In the genomic region with DNA sequence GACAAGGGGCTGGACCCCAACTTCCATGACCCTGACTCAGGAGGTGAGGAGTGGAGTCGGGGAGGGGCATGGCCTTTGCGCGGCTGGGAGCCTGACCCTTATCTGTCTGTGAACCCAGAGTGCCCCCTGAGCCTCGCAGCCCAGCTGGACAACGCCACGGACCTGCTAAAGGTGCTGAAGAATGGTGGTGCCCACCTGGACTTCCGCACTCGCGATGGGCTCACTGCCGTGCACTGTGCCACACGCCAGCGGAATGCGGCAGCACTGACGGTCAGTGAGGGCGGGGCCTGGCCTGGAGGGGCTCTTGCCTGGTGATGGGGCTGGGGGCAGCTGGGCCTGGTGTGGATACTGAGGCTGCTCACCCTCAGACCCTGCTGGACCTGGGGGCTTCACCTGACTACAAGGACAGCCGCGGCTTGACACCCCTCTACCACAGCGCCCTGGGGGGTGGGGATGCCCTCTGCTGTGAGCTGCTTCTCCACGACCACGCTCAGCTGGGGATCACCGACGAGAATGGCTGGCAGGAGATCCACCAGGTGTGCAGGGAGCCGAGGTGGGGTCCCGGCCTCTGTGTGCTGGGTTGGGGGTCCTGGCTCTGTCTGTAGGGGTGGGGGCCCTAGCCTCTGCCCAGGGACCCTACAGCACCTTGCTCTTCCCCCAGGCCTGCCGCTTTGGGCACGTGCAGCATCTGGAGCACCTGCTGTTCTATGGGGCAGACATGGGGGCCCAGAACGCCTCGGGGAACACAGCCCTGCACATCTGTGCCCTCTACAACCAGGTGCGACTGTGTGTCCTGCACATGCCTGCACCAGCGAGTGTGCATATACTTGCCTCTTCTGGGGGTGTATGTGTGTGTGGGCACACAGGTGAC, we compare ENCODE assay signal across 1 cellular context.
TF ChIP-seq lines count a peak whose summit lies in the region.

No MANE protein-coding gene starts in this region.

TF ChIP-seq in HepG2, 621 proteins besides CTCF, POLR2A, EP300 and RAD21:
- TF ChIP-seq, protein P1, sequence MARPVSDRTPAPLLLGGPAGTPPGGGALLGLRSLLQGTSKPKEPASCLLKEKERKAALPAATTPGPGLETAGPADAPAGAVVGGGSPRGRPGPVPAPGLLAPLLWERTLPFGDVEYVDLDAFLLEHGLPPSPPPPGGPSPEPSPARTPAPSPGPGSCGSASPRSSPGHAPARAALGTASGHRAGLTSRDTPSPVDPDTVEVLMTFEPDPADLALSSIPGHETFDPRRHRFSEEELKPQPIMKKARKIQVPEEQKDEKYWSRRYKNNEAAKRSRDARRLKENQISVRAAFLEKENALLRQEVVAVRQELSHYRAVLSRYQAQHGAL (CRISPR knock-in tag; IDR thresholded peaks at IDR 0.05; ENCODE audit: not compliant biosample characterization) = no peak
- TF ChIP-seq CHCHD3 (CRISPR knock-in tag; IDR thresholded peaks at IDR 0.05) (no peak), ZNF329 (CRISPR knock-in tag; IDR thresholded peaks at IDR 0.05; ENCODE audit: low read depth) (no peak), CHD2 (IDR thresholded peaks at IDR 0.05; ENCODE audit: low read depth, low read length) (no peak), HOXA7 (CRISPR knock-in tag; IDR thresholded peaks at IDR 0.05) (no peak)
